8 cellular contexts compared by ENCODE assay signal in genomic region chr2:65299246-65299645, GRCh38.
A peak's percentile ranks its signal among the peaks of the same experiment; 100 is the strongest.
DNase-seq lines count a peak whose midpoint lies in the region; TF ChIP-seq lines count a peak whose summit lies in the region.

No MANE protein-coding gene starts in this region.

- no peak overlapping the region for H2AFZ ChIP-seq in hepatocyte

- H3K4me3 ChIP-seq in epithelial cell of esophagus (ENCODE audit: low read length) (no peak overlapping the region), hepatocyte (no peak overlapping the region)

- H3K9me3 ChIP-seq in hepatocyte (ENCODE audit: low read depth): no peaks in the 10 kb centered on the region

- WGBS in hepatocyte (ENCODE audit: low lambda C conversion rate, missing lambda C conversion rate): 90% methylated on average over 7 of the region's 7 CpGs

- in situ Hi-C loops in KBM-7 (cut with MboI; ENCODE audit: low pct_unique_long_range_greater_than_20kb, low sequenced_read_pairs): loop anchor here (25.0 kb wide), 1 partner anchor 238 kb away; no protein-coding TSS in a partner anchor

- TF ChIP-seq CTCF in epithelial cell of esophagus (IDR thresholded peaks at IDR 0.05; ENCODE audit: insufficient read depth, low read depth, low read length, missing control alignments) (no peak), hepatocyte (IDR thresholded peaks at IDR 0.05; ENCODE audit: poor library complexity) (no peak)

- H3K79me2 ChIP-seq in hepatocyte: no peaks in the 10 kb centered on the region

- DNase-seq in HCEC 1CT (peak; percentile 59), epithelial cell of esophagus (ENCODE audit: low read depth) (peak; percentile 30), KBM-7 (no peak), COR-L47 (lab: John Stamatoyannopoulos, UW) (no peak), hepatocyte (ENCODE audit: low spot score) (no peak), hypothalamus (lab: John Stamatoyannopoulos, UW) (no peak)
- peak; percentile 68 to 75 for DNase-seq in activated CD4-positive, alpha-beta T cell treated with anti-CD3 and anti-CD28 coated beads, Interleukin-2, amount 50 U/mL, for 48 hours
- peak; percentile 5 to 38 for DNase-seq in stimulated activated CD4-positive, alpha-beta T cell treated with anti-CD3 and anti-CD28 coated beads, Interleukin-4, amount 100 ng/mL, for 4 hours

- no peaks in the 10 kb centered on the region for H3K9me2 ChIP-seq in hepatocyte (replicated peaks; ENCODE audit: insufficient read depth)

- no peak overlapping the region for H3K27ac ChIP-seq in hepatocyte

- H3K27me3 ChIP-seq in hepatocyte: no peaks in the 10 kb centered on the region

- peaks cover 25% of the 10 kb centered on the region for H3K4me1 ChIP-seq in hepatocyte (ENCODE audit: insufficient read depth)

- H3K4me2 ChIP-seq in hepatocyte: no peak overlapping the region

- H4K20me1 ChIP-seq in hepatocyte (ENCODE audit: insufficient read depth, poor library complexity, severe bottlenecking): no peaks in the 10 kb centered on the region

- H3K36me3 ChIP-seq in hepatocyte (replicated peaks; ENCODE audit: insufficient read depth, low read depth): no peaks in the 10 kb centered on the region

Comparison
In these comparisons a context has a peak if more than half of its experiments do, and no peak if none do; other contexts are left out.
1. DNase-seq: peak in HCEC 1CT (single experiment), activated CD4-positive, alpha-beta T cell treated with anti-CD3 and anti-CD28 coated beads, Interleukin-2, amount 50 U/mL, for 48 hours (2 of 2), epithelial cell of esophagus (single experiment) and stimulated activated CD4-positive, alpha-beta T cell treated with anti-CD3 and anti-CD28 coated beads, Interleukin-4, amount 100 ng/mL, for 4 hours (2 of 2); none in KBM-7 (single experiment), COR-L47 (single experiment), hepatocyte (single experiment) and hypothalamus (0 of 51).